In the genomic region with DNA sequence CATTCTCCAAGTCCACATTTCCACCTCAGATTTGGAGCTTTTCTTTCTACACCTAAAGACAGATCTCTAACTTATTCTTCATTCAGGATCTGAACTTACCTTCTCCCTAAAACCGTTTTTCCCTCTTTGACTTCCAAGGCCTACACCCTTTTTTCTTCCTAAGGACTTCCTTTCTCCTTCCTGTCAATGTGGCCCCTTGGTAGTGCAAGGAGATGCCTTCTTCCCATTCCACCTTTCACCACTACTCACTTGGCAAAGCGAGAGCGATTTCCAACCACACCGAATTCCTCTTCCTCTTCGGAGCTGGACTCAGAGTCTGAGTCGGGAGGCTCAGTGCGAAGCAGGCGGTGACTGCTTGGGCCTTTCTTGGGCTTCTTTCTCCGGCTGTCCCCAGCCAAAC, we compare ENCODE assay signal across 10 cellular contexts. TPM values are rescaled to one million over a fixed set of nuclear protein-coding genes. Genes with fewer than 3 reads are reported as not detected.
A peak's percentile ranks its signal among the peaks of the same experiment; 100 is the strongest.
DNase-seq lines count a peak whose midpoint lies in the region; ATAC-seq and TF ChIP-seq lines count a peak whose summit lies in the region.
"Had no signal": no experiment of that assay in that cellular context is flagged by ENCODE, and none has a peak within 500 bp of the region (broad histone marks: within the 10 kb centered on the region; RNA-seq: fewer than 3 reads in every experiment).

No MANE protein-coding gene starts in this region.

- no peaks in the 10 kb centered on the region for H3K27me3 ChIP-seq in CD4-positive, alpha-beta T cell (ENCODE audit: control insufficient read depth, insufficient read depth, low read length)
- H3K27me3 ChIP-seq in Loucy (ENCODE audit: insufficient read depth, low read length, poor library complexity, severe bottlenecking): no peaks in the 10 kb centered on the region
- H3K27me3 ChIP-seq: thyroid gland had no signal

- H3K9me2 ChIP-seq in Loucy (replicated peaks; ENCODE audit: low read depth, low read length): no peaks in the 10 kb centered on the region

- H3K27ac ChIP-seq in CD4-positive, alpha-beta T cell (ENCODE audit: low read depth, low read length): no peak overlapping the region

- peak overlapping the region; percentile 89 for H3K9ac ChIP-seq in Loucy (ENCODE audit: low read depth, low read length, poor library complexity, severe bottlenecking)

- CTCF ChIA-PET in CD4-positive, alpha-beta T cell (lab: Charles Lee): interaction anchor here (1.0 kb wide), 1 partner anchor 16 kb away, joined by 3 read pairs; no protein-coding TSS in a partner anchor

- H3K4me3 Mint-ChIP-seq in CD4-positive, alpha-beta T cell: peak overlapping the region; percentile 93
- H3K4me3 Mint-ChIP-seq in dendritic cell treated with granulocyte-macrophage colony-stimulating factor and Interleukin-4, amounts not matched to agents 40 ng/mL and 50 ng/mL, for 4 days: peak overlapping the region; percentile 85
- H3K4me3 Mint-ChIP-seq in neural crest cell: peak overlapping the region; percentile 96

- no peak for TF ChIP-seq CTCF in CD4-positive, alpha-beta T cell (IDR thresholded peaks at IDR 0.05)
- TF ChIP-seq CTCF in Loucy (conservative IDR thresholded peaks at IDR 0.05; ENCODE audit: low read length) (no peak), neural crest cell (conservative IDR thresholded peaks at IDR 0.05) (no peak)

- H3K27me3 Mint-ChIP-seq in CD4-positive, alpha-beta T cell: no peaks in the 10 kb centered on the region
- no peaks in the 10 kb centered on the region for H3K27me3 Mint-ChIP-seq in dendritic cell treated with granulocyte-macrophage colony-stimulating factor and Interleukin-4, amounts not matched to agents 40 ng/mL and 50 ng/mL, for 4 days
- H3K27me3 Mint-ChIP-seq in neural crest cell (ENCODE audit: low read depth): peaks cover 12% of the 10 kb centered on the region

- no peaks in the 10 kb centered on the region for H3K9me3 Mint-ChIP-seq in CD4-positive, alpha-beta T cell
- H3K9me3 Mint-ChIP-seq in dendritic cell treated with granulocyte-macrophage colony-stimulating factor and Interleukin-4, amounts not matched to agents 40 ng/mL and 50 ng/mL, for 4 days: no peaks in the 10 kb centered on the region
- H3K9me3 Mint-ChIP-seq in neural crest cell: no peaks in the 10 kb centered on the region

- peak overlapping the region; percentile 94 for H3K4me2 ChIP-seq in Loucy (ENCODE audit: low read depth, low read length, poor library complexity, severe bottlenecking)

- peaks cover 55% of the 10 kb centered on the region for H3K4me1 Mint-ChIP-seq in CD4-positive, alpha-beta T cell (ENCODE audit: low read depth)
- H3K4me1 Mint-ChIP-seq in dendritic cell treated with granulocyte-macrophage colony-stimulating factor and Interleukin-4, amounts not matched to agents 40 ng/mL and 50 ng/mL, for 4 days (ENCODE audit: low read depth): peaks cover 38% of the 10 kb centered on the region
- H3K4me1 Mint-ChIP-seq in neural crest cell: peaks cover 31% of the 10 kb centered on the region

- peak overlapping the region; percentile 85 for H3K27ac Mint-ChIP-seq in CD4-positive, alpha-beta T cell
- peak overlapping the region; percentile 95 for H3K27ac Mint-ChIP-seq in dendritic cell treated with granulocyte-macrophage colony-stimulating factor and Interleukin-4, amounts not matched to agents 40 ng/mL and 50 ng/mL, for 4 days
- H3K27ac Mint-ChIP-seq in neural crest cell (ENCODE audit: unreplicated experiment): no peak overlapping the region

- H3K36me3 ChIP-seq in Loucy (ENCODE audit: insufficient read depth, low read length): peaks cover 20% of the 10 kb centered on the region; the same call in 1 of the 2 replicates

- peaks cover 59% of the 10 kb centered on the region for H3K36me3 Mint-ChIP-seq in CD4-positive, alpha-beta T cell (ENCODE audit: low read depth)
- peaks cover 59% of the 10 kb centered on the region for H3K36me3 Mint-ChIP-seq in dendritic cell treated with granulocyte-macrophage colony-stimulating factor and Interleukin-4, amounts not matched to agents 40 ng/mL and 50 ng/mL, for 4 days (ENCODE audit: low read depth)
- H3K36me3 Mint-ChIP-seq in neural crest cell (ENCODE audit: low read depth): no peaks in the 10 kb centered on the region

- peaks cover 60% of the 10 kb centered on the region for H3K4me1 ChIP-seq in Loucy (ENCODE audit: insufficient read depth, low read length, poor library complexity, severe bottlenecking)

- DNase-seq in CD4-positive, alpha-beta T cell: no peak
- no peak for DNase-seq in neural crest cell (ENCODE audit: low read depth, low spot score)
- no peak for DNase-seq in AML-193 (lab: John Stamatoyannopoulos, UW)
- no peak for DNase-seq in germinal center (ENCODE audit: low spot score)
- no peak for DNase-seq in GM19240 (ENCODE audit: insufficient read length, low spot score)
- DNase-seq in NCI-H1417 treated with DMSO at 0.1 percent for 48 hours (lab: John Stamatoyannopoulos, UW): no peak
- DNase-seq: thyroid gland had no signal

- POLR2A ChIA-PET in CD4-positive, alpha-beta T cell (lab: Charles Lee): interaction anchor here (1.0 to 2.8 kb wide), 4 partner anchors 42 to 113 kb away, joined by 3 to 13 read pairs (median 8); partner anchors contain the start of genes ATPAF1, MKNK1 and MOB3C

- peak overlapping the region; percentile 94 for H3K4me3 ChIP-seq in Loucy (ENCODE audit: low read length, poor library complexity, severe bottlenecking)

- H3K79me2 ChIP-seq in Loucy (ENCODE audit: insufficient read depth, low read length): peaks cover 63% of the 10 kb centered on the region

- intact Hi-C loops in CD4-positive, alpha-beta T cell (cut with DNase I, micrococcal nuclease): loop anchor here (5.0 to 10.0 kb wide), 7 partner anchors 50 to 1757 kb away; partner anchors contain the start of genes MOB3C (in 2 of the 2), ATPAF1 (in 1 of the 2), MKNK1 (in 1 of the 2) and NSUN4 (in 1 of the 2)
- intact Hi-C loops in dendritic cell treated with granulocyte-macrophage colony-stimulating factor and Interleukin-4, amounts not matched to agents 40 ng/mL and 50 ng/mL, for 4 days (cut with micrococcal nuclease): loop anchor here (2.0 to 10.0 kb wide), 2 partner anchors 53 to 101 kb away; partner anchors contain the start of genes ATPAF1 and MOB3C

- no peaks in the 10 kb centered on the region for H3K9me3 ChIP-seq in CD4-positive, alpha-beta T cell (ENCODE audit: control insufficient read depth, low read length)
- no peaks in the 10 kb centered on the region for H3K9me3 ChIP-seq in Loucy (ENCODE audit: insufficient read depth, low read depth, low read length)
- H3K9me3 ChIP-seq: thyroid gland had no signal

- no peak overlapping the region for H2AFZ ChIP-seq in Loucy (ENCODE audit: low read length)

- ATAC-seq in CD4-positive, alpha-beta T cell (ENCODE audit: poor library complexity): no peak

- H4K20me1 ChIP-seq in Loucy (ENCODE audit: insufficient read depth, low read length, poor library complexity, severe bottlenecking): peaks cover 41% of the 10 kb centered on the region

- no peaks in the 10 kb centered on the region for H3F3A ChIP-seq in Loucy (ENCODE audit: low read depth)

RNA-seq across cellular contexts. Expression of gene EFCAB14, which starts 1.3 kb away (rescaled TPM):
- 10 to 100 TPM; 36.8 to 38.3 TPM for total RNA-seq in CD4-positive, alpha-beta T cell
- 33.1 and 33.2 TPM in 2 replicates for total RNA-seq in neural crest cell

RNA-seq across cellular contexts. Expression of gene TEX38, which starts 46.0 kb away (rescaled TPM):
- total RNA-seq in CD4-positive, alpha-beta T cell: not detected
- 0.26 TPM in 1 of 2 replicates, not detected in the other for total RNA-seq in neural crest cell
- total RNA-seq: glomerular endothelial cell had no signal

RNA-seq across cellular contexts. Expression of gene ATPAF1, which starts 49.5 kb away (rescaled TPM):
- 10 to 100 TPM; 10.1 to 12.4 TPM for total RNA-seq in CD4-positive, alpha-beta T cell
- total RNA-seq in neural crest cell: 67.8 and 69.3 TPM in 2 replicates
